Comparison of ENCODE assay signal across 8 cellular contexts in the genomic region with DNA sequence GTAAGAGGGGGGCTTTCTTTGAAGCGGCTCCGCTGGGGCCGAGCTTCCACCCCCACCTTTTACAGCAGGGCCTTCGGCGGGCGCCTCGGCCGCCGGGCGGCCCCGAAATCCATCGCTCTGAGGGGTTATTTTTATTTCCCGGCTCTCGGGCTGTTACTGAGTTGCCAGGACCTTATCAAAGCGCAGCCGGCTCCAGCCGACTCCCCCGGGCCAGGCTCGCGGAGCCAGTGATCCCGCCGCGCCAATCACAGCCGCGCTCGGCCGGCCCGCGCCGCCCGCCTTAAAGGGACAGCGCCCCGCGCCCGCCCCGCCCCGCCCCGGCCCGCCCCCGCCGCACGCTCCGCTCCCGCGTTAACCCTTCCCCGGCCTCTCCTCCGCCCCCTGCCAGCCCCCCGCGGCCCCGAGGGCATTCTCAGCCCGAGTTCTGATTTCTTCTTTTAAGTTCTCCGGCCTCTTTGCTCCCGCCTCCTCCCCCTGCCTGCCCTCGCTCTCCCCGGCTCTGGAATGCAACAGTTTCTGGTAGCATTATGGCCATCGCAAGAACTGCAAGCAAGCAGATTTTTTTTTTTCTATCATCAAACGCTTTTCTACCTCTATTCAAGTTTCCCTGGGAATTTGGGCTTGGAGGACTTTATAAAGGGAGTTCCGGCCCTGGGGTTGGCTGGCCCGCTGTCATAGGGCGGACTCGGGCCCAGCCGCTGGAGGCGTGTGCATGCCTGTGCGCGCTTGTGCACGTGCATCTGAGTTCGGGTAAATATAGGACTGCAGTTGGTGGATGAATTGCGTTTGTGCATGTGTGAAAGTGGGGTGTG.
DNase-seq lines count a peak whose midpoint lies in the region; ATAC-seq and TF ChIP-seq lines count a peak whose summit lies in the region.

A gene with protein sequence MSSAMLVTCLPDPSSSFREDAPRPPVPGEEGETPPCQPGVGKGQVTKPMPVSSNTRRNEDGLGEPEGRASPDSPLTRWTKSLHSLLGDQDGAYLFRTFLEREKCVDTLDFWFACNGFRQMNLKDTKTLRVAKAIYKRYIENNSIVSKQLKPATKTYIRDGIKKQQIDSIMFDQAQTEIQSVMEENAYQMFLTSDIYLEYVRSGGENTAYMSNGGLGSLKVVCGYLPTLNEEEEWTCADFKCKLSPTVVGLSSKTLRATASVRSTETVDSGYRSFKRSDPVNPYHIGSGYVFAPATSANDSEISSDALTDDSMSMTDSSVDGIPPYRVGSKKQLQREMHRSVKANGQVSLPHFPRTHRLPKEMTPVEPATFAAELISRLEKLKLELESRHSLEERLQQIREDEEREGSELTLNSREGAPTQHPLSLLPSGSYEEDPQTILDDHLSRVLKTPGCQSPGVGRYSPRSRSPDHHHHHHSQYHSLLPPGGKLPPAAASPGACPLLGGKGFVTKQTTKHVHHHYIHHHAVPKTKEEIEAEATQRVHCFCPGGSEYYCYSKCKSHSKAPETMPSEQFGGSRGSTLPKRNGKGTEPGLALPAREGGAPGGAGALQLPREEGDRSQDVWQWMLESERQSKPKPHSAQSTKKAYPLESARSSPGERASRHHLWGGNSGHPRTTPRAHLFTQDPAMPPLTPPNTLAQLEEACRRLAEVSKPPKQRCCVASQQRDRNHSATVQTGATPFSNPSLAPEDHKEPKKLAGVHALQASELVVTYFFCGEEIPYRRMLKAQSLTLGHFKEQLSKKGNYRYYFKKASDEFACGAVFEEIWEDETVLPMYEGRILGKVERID (minus strand): TSS at position 255 of the 812 bp plus-strand sequence. CDS start 3,028 bp downstream, outside the sequence.

- peak within 1 kb of the TSS; percentile 91 for H3K4me3 Mint-ChIP-seq in memory B cell

- peak within 1 kb of the TSS; percentile 71 for H3K4me3 ChIP-seq in AG10803 (ENCODE audit: low read length)
- peak within 1 kb of the TSS; percentile 91 for H3K4me3 ChIP-seq in effector memory CD4-positive, alpha-beta T cell (ENCODE audit: insufficient read depth, low read depth, low read length, poor library complexity, severe bottlenecking)

- H3K4me1 Mint-ChIP-seq in memory B cell: peaks cover 12% of the 10 kb centered on the region

- H3K27me3 ChIP-seq in effector memory CD4-positive, alpha-beta T cell (replicated peaks; ENCODE audit: control insufficient read depth, insufficient read depth, low read length, poor library complexity, severe bottlenecking): no peaks in the 10 kb centered on the region

- peaks cover 10% of the 10 kb centered on the region for H3K27me3 Mint-ChIP-seq in memory B cell

- H3K9me3 Mint-ChIP-seq in memory B cell: no peaks in the 10 kb centered on the region

- no peaks in the 10 kb centered on the region for H3K9me3 ChIP-seq in effector memory CD4-positive, alpha-beta T cell (ENCODE audit: control insufficient read depth, low read length)

- H3K4me1 ChIP-seq in effector memory CD4-positive, alpha-beta T cell (ENCODE audit: control insufficient read depth, insufficient read depth, low read length, poor library complexity, severe bottlenecking): peaks cover 5% of the 10 kb centered on the region

- ATAC-seq in HG03442 (IDR thresholded peaks at IDR 0.05; ENCODE audit: unreplicated experiment): peak; percentile 78
- ATAC-seq in memory B cell (ENCODE audit: low read depth): peak; percentile 91

- peak within 1 kb of the TSS; percentile 88 for H3K27ac ChIP-seq in effector memory CD4-positive, alpha-beta T cell (ENCODE audit: insufficient read depth, low read length, poor library complexity, severe bottlenecking)

- TF ChIP-seq CTCF in AG10803 (conservative IDR thresholded peaks at IDR 0.05; ENCODE audit: low read length): peak; percentile 44

- H3K36me3 Mint-ChIP-seq in memory B cell: no peaks in the 10 kb centered on the region

- H3K36me3 ChIP-seq in effector memory CD4-positive, alpha-beta T cell (ENCODE audit: control insufficient read depth, insufficient read depth, low read length): peaks cover 5% of the 10 kb centered on the region

- peak; percentile 90 for DNase-seq in AG10803 (ENCODE audit: low read depth)
- DNase-seq in GM19240 (ENCODE audit: insufficient read length, low spot score): peak; percentile 91
- peak; percentile 49 to 92 for DNase-seq in NCI-H526 (lab: John Stamatoyannopoulos, UW)
- DNase-seq in activated CD8-positive, alpha-beta memory T cell treated with anti-CD3 and anti-CD28 coated beads for 4 hours (ENCODE audit: low read depth in 2 of 2): peak; percentile 68 to 69
- peak; percentile 70 to 78 (median 77) for DNase-seq in effector memory CD4-positive, alpha-beta T cell
- DNase-seq in memory B cell (ENCODE audit: low spot score in 2 of 2): peak; percentile 55 to 58
- peak; percentile 75 to 81 (median 80) for DNase-seq in stimulated activated CD4-positive, alpha-beta T cell treated with anti-CD3 and anti-CD28 coated beads, TNF-alpha, amount 100 ng/mL, for 48 hours (ENCODE audit: low read depth in 3 of 3)

- no peak within 1 kb of the TSS for H3K27ac Mint-ChIP-seq in memory B cell

Comparison
In these comparisons a context has a peak if more than half of its experiments do, and no peak if none do; other contexts are left out.
1. Peak in every context shown above with its lines: DNase-seq, ATAC-seq, H3K4me3 ChIP-seq and H3K27ac ChIP-seq.